Comparison of ENCODE assay signal across 24 cellular contexts in genomic region chr1:244645414-244645813, GRCh38.
"Had no signal": no experiment of that assay in that cellular context is flagged by ENCODE, and none has a peak within 500 bp of the region (broad histone marks: within the 10 kb centered on the region; RNA-seq: fewer than 3 reads in every experiment).

No MANE protein-coding gene starts in this region.

- H3K36me3 ChIP-seq: stomach, suprapubic skin, thoracic aorta, thyroid gland, tibial artery, tibial nerve, transverse colon, upper lobe of left lung, upper lobe of right lung, uterus, vagina had no signal

- H3K27ac ChIP-seq: stomach, suprapubic skin, testis, thoracic aorta, thyroid gland, tibial artery, tibial nerve, transverse colon, upper lobe of left lung, upper lobe of right lung, uterus, vagina had no signal

- H3K9me3 ChIP-seq: stomach, suprapubic skin, testis, thoracic aorta, thyroid gland, tibial artery, tibial nerve, transverse colon, upper lobe of left lung, upper lobe of right lung, uterus, vagina had no signal

- H3K4me3 ChIP-seq: stomach, suprapubic skin, testis, thoracic aorta, thyroid gland, tibial artery, tibial nerve, transverse colon, upper lobe of left lung, upper lobe of right lung, uterus, vagina had no signal

- DNase-seq: stimulated activated CD4-positive, alpha-beta T cell treated with anti-CD3 and anti-CD28 coated beads, Interleukin-2, amount 100 ng/mL, for 48 hours; stimulated activated CD4-positive, alpha-beta T cell treated with anti-CD3 and anti-CD28 coated beads, Interleukin-4, amount 100 ng/mL, for 1 hour; stimulated activated CD4-positive, alpha-beta T cell treated with anti-CD3 and anti-CD28 coated beads, Interleukin-4, amount 100 ng/mL, for 24 hours; stimulated activated CD4-positive, alpha-beta T cell treated with anti-CD3 and anti-CD28 coated beads, Interleukin-4, amount 100 ng/mL, for 4 hours; stimulated activated CD8-positive, alpha-beta memory T cell treated with anti-CD3 and anti-CD28 coated beads, Interleukin-4, amount 100 ng/mL, for 48 hours; stimulated activated naive B cell treated with anti-CD40 and anti-IgM and Interleukin-4, amounts not matched to agents 10 μg/mL and 1 μg/mL and 100 μg/mL, for 72 hours; stimulated activated naive CD4-positive, alpha-beta T cell; stimulated activated naive CD4-positive, alpha-beta T cell treated with Interleukin-2 at 50 U/mL for 16 hours; stimulated activated naive CD8-positive, alpha-beta T cell treated with anti-CD3 and anti-CD28 coated beads, Interleukin-15, amount 100 ng/mL, for 72 hours; stimulated activated naive CD8-positive, alpha-beta T cell treated with anti-CD3 and anti-CD28 coated beads, Interleukin-15, Interleukin-2, amounts not matched to agents 100 U/mL and 50 U/mL, for 24 hours; stomach; substantia nigra; testis; thyroid gland; tibial artery; transverse colon; trophoblast cell; upper lobe of left lung; upper lobe of right lung; uterus had no signal

- H3K4me1 ChIP-seq: stomach, suprapubic skin, testis, thyroid gland, tibial artery, tibial nerve, transverse colon, upper lobe of left lung, upper lobe of right lung, uterus, vagina had no signal
